Comparison of ENCODE assay signal across 8 cellular contexts in the genomic region with DNA sequence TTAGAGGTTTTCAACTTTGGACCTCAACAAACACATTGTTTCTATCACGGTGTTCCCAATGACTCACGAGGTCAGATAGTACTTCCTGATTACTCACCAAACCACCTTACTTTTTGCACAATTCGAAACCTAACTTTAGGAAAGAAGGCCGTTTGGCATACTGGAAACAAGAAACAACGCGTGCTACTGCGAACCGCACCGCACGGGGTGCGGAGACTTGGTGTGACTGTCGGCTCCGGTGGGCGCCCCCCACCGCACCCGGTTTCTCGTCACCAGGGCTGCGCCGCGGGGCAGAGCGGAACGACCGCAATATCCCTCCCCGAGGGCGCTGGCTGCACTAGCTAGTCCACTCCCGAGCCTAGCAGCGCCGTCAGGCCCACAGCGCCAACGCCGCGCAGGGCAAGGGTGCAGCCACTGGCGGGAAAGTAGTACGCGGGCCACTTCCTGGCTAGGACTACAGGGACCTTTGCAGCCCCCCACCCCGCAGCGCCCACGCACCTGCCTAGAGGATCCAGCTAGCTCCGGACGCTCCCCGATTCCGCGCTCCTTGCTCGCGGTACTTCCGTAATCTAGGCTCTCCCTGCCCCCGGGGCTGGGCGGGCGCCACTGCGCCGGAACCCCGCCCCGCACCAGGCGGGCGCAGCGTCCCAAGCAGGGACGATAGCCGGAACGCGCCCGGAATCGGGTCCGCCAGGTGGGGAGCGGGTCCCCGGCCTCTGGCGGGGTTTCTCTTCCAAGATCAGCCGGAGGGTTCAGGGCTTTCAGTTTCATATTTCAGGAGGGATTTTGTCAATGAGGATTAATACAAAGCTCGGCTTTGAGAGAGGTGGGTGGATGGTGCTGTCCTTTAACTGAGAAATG. TPM values are rescaled to one million over a fixed set of nuclear protein-coding genes. Genes with fewer than 3 reads are reported as not detected.
DNase-seq lines count a peak whose midpoint lies in the region; ATAC-seq and TF ChIP-seq lines count a peak whose summit lies in the region.

A gene (minus strand): TSS at position 571 of the 861 bp plus-strand sequence. CDS start 9,002 bp downstream, outside the sequence.

- ATAC-seq in DND-41 (ENCODE audit: insufficient read depth, low read depth) (peak; percentile 92), GM21528 (IDR thresholded peaks at IDR 0.05; ENCODE audit: low FRiP score, unreplicated experiment) (peak; percentile 82), RWPE2 (ENCODE audit: low read depth) (peak; percentile 73)

- H3K4me1 Mint-ChIP-seq in activated T-helper 2 cell treated with anti-CD3 and anti-CD28 coated beads, Interferon-gamma antibody, Interleukin-2, Interleukin-4, amounts not matched to agents 10 μg/mL and 5 μg/mL and 100 μg/mL, durations not matched to agents 14 hours and 24 hours and 36 hours (ENCODE audit: low read depth): peaks cover 23% of the 10 kb centered on the region
- H3K4me1 Mint-ChIP-seq in nephron: peaks cover 22% of the 10 kb centered on the region

- peak within 1 kb of the TSS; percentile 97 for H3K27ac Mint-ChIP-seq in activated T-helper 2 cell treated with anti-CD3 and anti-CD28 coated beads, Interferon-gamma antibody, Interleukin-2, Interleukin-4, amounts not matched to agents 10 μg/mL and 5 μg/mL and 100 μg/mL, durations not matched to agents 14 hours and 24 hours and 36 hours
- peak within 1 kb of the TSS; percentile 61 to 82 (median 77) for H3K27ac Mint-ChIP-seq in nephron

- intact Hi-C loops in activated T-helper 2 cell treated with anti-CD3 and anti-CD28 coated beads, Interferon-gamma antibody, Interleukin-2, Interleukin-4, amounts not matched to agents 10 μg/mL and 5 μg/mL and 100 μg/mL, durations not matched to agents 14 hours and 24 hours and 36 hours (cut with micrococcal nuclease): loop anchor here (5.0 to 10.0 kb wide), 6 partner anchors 52 to 548 kb away; a partner anchor contains a TSS
- intact Hi-C loops in stomach (cut with DNase I; ENCODE audit: low total_unique reads): no loop called here

- DNase-seq in DND-41 (peak; percentile 82), HuH-7.5 (ENCODE audit: low spot score) (peak; percentile 74), RWPE2 (ENCODE audit: low spot score) (peak; percentile 73), fibroblast of pulmonary artery (ENCODE audit: low read depth) (peak; percentile 79), stomach (peak; percentile 81)
- peak; percentile 65 for DNase-seq in activated T-helper 2 cell treated with anti-CD3 and anti-CD28 coated beads, Interferon-gamma antibody, Interleukin-2, Interleukin-4, amounts not matched to agents 10 μg/mL and 5 μg/mL and 100 μg/mL, durations not matched to agents 14 hours and 24 hours and 36 hours (ENCODE audit: low spot score)

- H3K27me3 Mint-ChIP-seq in activated T-helper 2 cell treated with anti-CD3 and anti-CD28 coated beads, Interferon-gamma antibody, Interleukin-2, Interleukin-4, amounts not matched to agents 10 μg/mL and 5 μg/mL and 100 μg/mL, durations not matched to agents 14 hours and 24 hours and 36 hours (ENCODE audit: low read depth): peaks cover 8% of the 10 kb centered on the region
- no peaks in the 10 kb centered on the region for H3K27me3 Mint-ChIP-seq in nephron (ENCODE audit: low read depth)

- H3K27me3 ChIP-seq in DND-41 (ENCODE audit: insufficient read depth, low read length, poor library complexity) (no peaks in the 10 kb centered on the region), RWPE2 (ENCODE audit: insufficient read depth, poor library complexity, severe bottlenecking) (no peaks in the 10 kb centered on the region), stomach (no peaks in the 10 kb centered on the region)

- TF ChIP-seq POLR2A in stomach (IDR thresholded peaks at IDR 0.05): peak in 1 of 4 donors; percentile 86

- H3K4me3 ChIP-seq in DND-41 (ENCODE audit: low read depth in 1 of 2, low read length in 2 of 2): peak within 1 kb of the TSS; percentile 41 to 67
- H3K4me3 ChIP-seq in RWPE2 (ENCODE audit: severe bottlenecking): peak within 1 kb of the TSS; percentile 63
- peak within 1 kb of the TSS; percentile 90 for H3K4me3 ChIP-seq in fibroblast of pulmonary artery (replicated peaks; ENCODE audit: low read depth, low read length)
- H3K4me3 ChIP-seq in stomach: peak within 1 kb of the TSS; percentile 64 to 85 (median 74)

- peaks cover 53% of the 10 kb centered on the region for H3K79me2 ChIP-seq in DND-41 (ENCODE audit: insufficient read depth, low read length)

- peaks cover 24% of the 10 kb centered on the region for H3K36me3 Mint-ChIP-seq in activated T-helper 2 cell treated with anti-CD3 and anti-CD28 coated beads, Interferon-gamma antibody, Interleukin-2, Interleukin-4, amounts not matched to agents 10 μg/mL and 5 μg/mL and 100 μg/mL, durations not matched to agents 14 hours and 24 hours and 36 hours (ENCODE audit: low read depth)
- peaks cover 9% of the 10 kb centered on the region for H3K36me3 Mint-ChIP-seq in nephron (ENCODE audit: low read depth)

- no peak for TF ChIP-seq EP300 in stomach (IDR thresholded peaks at IDR 0.05)

- H3K9ac ChIP-seq in DND-41 (ENCODE audit: low read depth, low read length): peak within 1 kb of the TSS; percentile 94

- peaks cover 24% of the 10 kb centered on the region for H3K4me1 ChIP-seq in DND-41 (ENCODE audit: insufficient read depth, low read length)
- peaks cover 9% of the 10 kb centered on the region for H3K4me1 ChIP-seq in RWPE2 (ENCODE audit: insufficient read depth, poor library complexity, severe bottlenecking)
- peaks cover 0 to 45% (median 22%) of the 10 kb centered on the region in 4 donors for H3K4me1 ChIP-seq in stomach

- peak within 1 kb of the TSS; percentile 82 for H3K4me2 ChIP-seq in DND-41 (ENCODE audit: insufficient read depth, low read length)

- no peaks in the 10 kb centered on the region for H3K9me3 Mint-ChIP-seq in activated T-helper 2 cell treated with anti-CD3 and anti-CD28 coated beads, Interferon-gamma antibody, Interleukin-2, Interleukin-4, amounts not matched to agents 10 μg/mL and 5 μg/mL and 100 μg/mL, durations not matched to agents 14 hours and 24 hours and 36 hours
- no peaks in the 10 kb centered on the region for H3K9me3 Mint-ChIP-seq in nephron

- H3K27ac ChIP-seq in DND-41 (ENCODE audit: low read length) (peak within 1 kb of the TSS; percentile 91), RWPE2 (ENCODE audit: poor library complexity, severe bottlenecking) (peak within 1 kb of the TSS; percentile 95), stomach (peak within 1 kb of the TSS; percentile 94 to 98 (median 95))

- H2AFZ ChIP-seq in DND-41 (ENCODE audit: low read depth, low read length): peak within 1 kb of the TSS; percentile 99

- peaks cover 2% of the 10 kb centered on the region; the same call in 1 of the 2 replicates for H4K20me1 ChIP-seq in DND-41 (ENCODE audit: insufficient read depth, low read length)

- TF ChIP-seq CTCF in DND-41 (IDR thresholded peaks at IDR 0.05; ENCODE audit: borderline replicate concordance, extremely low read depth, low read length, poor library complexity, severe bottlenecking) (peak; percentile 15), RWPE2 (IDR thresholded peaks at IDR 0.05; ENCODE audit: poor library complexity, severe bottlenecking) (no peak), fibroblast of pulmonary artery (IDR thresholded peaks at IDR 0.05; ENCODE audit: low read length, missing control alignments) (no peak), nephron (IDR thresholded peaks at IDR 0.05; ENCODE audit: unreplicated experiment in 3 of 3) (no peak), stomach (IDR thresholded peaks at IDR 0.05) (no peak)

- H3K9me3 ChIP-seq in DND-41 (ENCODE audit: insufficient read depth, low read length, severe bottlenecking): no peaks in the 10 kb centered on the region
- no peaks in the 10 kb centered on the region for H3K9me3 ChIP-seq in RWPE2 (ENCODE audit: severe bottlenecking)
- no peaks in the 10 kb centered on the region for H3K9me3 ChIP-seq in stomach

- H3K36me3 ChIP-seq in DND-41 (ENCODE audit: insufficient read depth, low read length) (peaks cover 5% of the 10 kb centered on the region), RWPE2 (ENCODE audit: low read depth) (peaks cover 15% of the 10 kb centered on the region), stomach (peaks cover 0 to 2% (median under 1%) of the 10 kb centered on the region in 4 donors)

- 0 to 1% (median 0%) methylated on average over 33 to 68 of the region's 68 CpGs for WGBS in stomach, 5 donors

- peak within 1 kb of the TSS; percentile 85 for H3K4me3 Mint-ChIP-seq in activated T-helper 2 cell treated with anti-CD3 and anti-CD28 coated beads, Interferon-gamma antibody, Interleukin-2, Interleukin-4, amounts not matched to agents 10 μg/mL and 5 μg/mL and 100 μg/mL, durations not matched to agents 14 hours and 24 hours and 36 hours (ENCODE audit: low read depth)
- H3K4me3 Mint-ChIP-seq in nephron: peak within 1 kb of the TSS; percentile 84 to 87 (median 87)

RNA-seq across cellular contexts. Expression of the gene that starts here (rescaled TPM):
- total RNA-seq in activated T-helper 2 cell treated with anti-CD3 and anti-CD28 coated beads, Interferon-gamma antibody, Interleukin-2, Interleukin-4, amounts not matched to agents 10 μg/mL and 5 μg/mL and 100 μg/mL, durations not matched to agents 14 hours and 24 hours and 36 hours: 58.8 and 60.6 TPM in 2 replicates
- 10 to 100 TPM; 35.9 to 85.2 (median 43.7) TPM for total RNA-seq in stomach
- 10 to 100 TPM; 13.9 to 14.3 (median 13.9) TPM for polyA plus RNA-seq in stomach

Comparison
In these comparisons a context has a peak if more than half of its experiments do, and no peak if none do; other contexts are left out.
1. Peak in every context shown above with its lines: DNase-seq, ATAC-seq, H3K4me3 ChIP-seq and H3K27ac ChIP-seq.